1 cellular context compared by ENCODE assay signal in the genomic region with DNA sequence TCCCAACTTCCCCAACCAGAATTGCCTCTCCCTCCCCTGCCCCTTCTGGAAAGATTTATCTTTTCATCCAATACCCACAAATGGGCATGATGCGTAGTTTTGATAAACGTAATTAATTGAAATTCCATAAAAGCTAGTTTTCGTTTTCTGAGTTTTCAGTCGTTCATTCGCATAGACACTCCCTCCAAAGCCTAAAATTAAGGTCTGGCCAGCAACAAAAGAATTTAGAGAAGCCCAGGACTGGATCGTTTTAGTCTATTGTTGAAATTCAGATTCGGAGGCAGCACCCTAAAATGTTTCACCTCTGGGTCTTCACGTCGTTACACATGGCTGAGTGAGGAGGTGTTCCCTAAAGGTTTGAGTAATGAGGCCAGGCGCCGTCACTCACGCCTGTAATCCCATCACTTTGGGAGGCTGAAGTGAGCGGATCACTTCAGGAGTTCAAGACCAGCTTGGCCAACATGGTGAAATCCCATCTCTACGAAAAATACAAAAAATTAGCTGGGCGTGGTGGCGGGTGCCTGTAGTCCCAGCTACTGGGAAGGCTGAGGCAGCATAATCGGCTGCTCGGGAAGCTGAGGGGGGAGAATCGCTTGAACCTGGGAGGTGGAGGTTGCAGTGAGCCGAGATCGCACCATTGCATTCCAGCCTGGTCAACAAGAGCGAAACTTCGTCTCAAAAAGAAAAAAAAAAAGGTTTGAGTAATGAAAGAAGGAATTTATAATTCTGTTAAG.
TF ChIP-seq lines count a peak whose summit lies in the region.

No MANE protein-coding gene starts in this region.

TF ChIP-seq in HepG2, 621 proteins besides CTCF, POLR2A, EP300 and RAD21 (continued from another document):
- no peak for TF ChIP-seq PRMT3 (CRISPR knock-in tag; IDR thresholded peaks at IDR 0.05; ENCODE audit: borderline replicate concordance, low read depth)
- TF ChIP-seq NFE2L1 (CRISPR knock-in tag; IDR thresholded peaks at IDR 0.05; ENCODE audit: borderline replicate concordance): no peak
- TF ChIP-seq ZBTB1 (CRISPR knock-in tag; IDR thresholded peaks at IDR 0.05; ENCODE audit: borderline replicate concordance): no peak
